In the genomic region with DNA sequence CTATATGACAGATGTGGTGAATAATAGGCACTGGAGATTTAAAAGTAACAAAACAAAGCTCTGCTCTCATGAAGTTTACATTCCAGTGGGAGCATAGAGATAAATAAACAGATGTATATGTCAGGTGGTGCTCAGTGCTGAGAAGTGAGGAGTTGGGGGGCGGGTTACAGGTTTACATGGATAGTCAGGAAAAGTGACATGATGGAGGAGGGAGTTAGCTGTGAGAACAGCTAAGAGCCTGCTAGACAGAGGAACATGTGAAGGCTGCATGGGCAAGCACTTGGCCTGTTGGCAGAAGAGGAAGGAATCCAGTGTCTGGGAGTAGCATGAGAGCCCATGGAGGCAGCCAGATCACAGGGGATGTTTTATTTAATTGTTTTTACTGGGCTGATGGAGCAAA, we compare ENCODE assay signal across 10 cellular contexts. TPM values are rescaled to one million over a fixed set of nuclear protein-coding genes. Genes with fewer than 3 reads are reported as not detected.
DNase-seq lines count a peak whose midpoint lies in the region; ATAC-seq and TF ChIP-seq lines count a peak whose summit lies in the region.
"Had no signal": no experiment of that assay in that cellular context is flagged by ENCODE, and none has a peak within 500 bp of the region (broad histone marks: within the 10 kb centered on the region; RNA-seq: fewer than 3 reads in every experiment).

No MANE protein-coding gene starts in this region.

- no peak overlapping the region for H3K4me2 ChIP-seq in DND-41 (ENCODE audit: insufficient read depth, low read length)

- H3K27ac Mint-ChIP-seq in progenitor cell of endocrine pancreas, result peak overlapping the region; percentile 83

- DNase-seq in DND-41, result no peak
- peak in 1 of 2 experiments; percentile 46 for DNase-seq in SJSA1 (ENCODE audit: low read depth in 1 of 2, low spot score in 2 of 2)
- peak; percentile 58 for DNase-seq in globus pallidus (ENCODE audit: low spot score)
- DNase-seq in progenitor cell of endocrine pancreas (ENCODE audit: low spot score, unreplicated experiment), result no peak
- no peak for DNase-seq in AG08395 (ENCODE audit: low spot score)
- DNase-seq in NCI-H1417 (lab: John Stamatoyannopoulos, UW), result no peak
- DNase-seq: activated CD8-positive, alpha-beta memory T cell treated with anti-CD3 and anti-CD28 coated beads for 24 hours; NCI-H2171 treated with DMSO at 0.1 percent for 48 hours had no signal

- H3K36me3 ChIP-seq in DND-41 (ENCODE audit: insufficient read depth, low read length) (no peaks in the 10 kb centered on the region), SJSA1 (peaks cover 5% of the 10 kb centered on the region)

- no peak for TF ChIP-seq CTCF in DND-41 (IDR thresholded peaks at IDR 0.05; ENCODE audit: borderline replicate concordance, extremely low read depth, low read length, poor library complexity, severe bottlenecking)
- no peak for TF ChIP-seq CTCF in progenitor cell of endocrine pancreas (IDR thresholded peaks at IDR 0.05; ENCODE audit: unreplicated experiment)

- H3K9ac ChIP-seq in DND-41 (ENCODE audit: low read depth, low read length), result no peak overlapping the region

- H4K20me1 ChIP-seq in DND-41 (ENCODE audit: insufficient read depth, low read length), result no peaks in the 10 kb centered on the region

- H3K27me3 Mint-ChIP-seq in progenitor cell of endocrine pancreas, result no peaks in the 10 kb centered on the region

- H3K4me1 Mint-ChIP-seq in progenitor cell of endocrine pancreas (ENCODE audit: low read depth), result peaks cover 38% of the 10 kb centered on the region

- peaks cover 32% of the 10 kb centered on the region for H3K4me1 ChIP-seq in DND-41 (ENCODE audit: insufficient read depth, low read length)
- peaks cover 60% of the 10 kb centered on the region for H3K4me1 ChIP-seq in SJSA1 (replicated peaks)

- H3K36me3 Mint-ChIP-seq in progenitor cell of endocrine pancreas (ENCODE audit: insufficient read depth), result no peaks in the 10 kb centered on the region

- H3K4me3 Mint-ChIP-seq in progenitor cell of endocrine pancreas (ENCODE audit: low read depth), result peak overlapping the region; percentile 2

- no peaks in the 10 kb centered on the region for H3K9me3 ChIP-seq in DND-41 (ENCODE audit: insufficient read depth, low read length, severe bottlenecking)
- H3K9me3 ChIP-seq in SJSA1 (replicated peaks), result no peaks in the 10 kb centered on the region

- 0 out of 2 replicates have a peak overlapping the region, but pooled peaks have one; percentile 21 for H2AFZ ChIP-seq in DND-41 (ENCODE audit: low read depth, low read length)

- ATAC-seq in DND-41 (ENCODE audit: insufficient read depth, low read depth) (no peak), HG02642 (IDR thresholded peaks at IDR 0.05; ENCODE audit: poor library complexity, unreplicated experiment) (no peak)

- peaks cover 10% of the 10 kb centered on the region for H3K79me2 ChIP-seq in DND-41 (ENCODE audit: insufficient read depth, low read length)

- H3K27me3 ChIP-seq in DND-41 (ENCODE audit: insufficient read depth, low read length, poor library complexity), result no peaks in the 10 kb centered on the region
- H3K27me3 ChIP-seq in SJSA1 (replicated peaks), result no peaks in the 10 kb centered on the region

- H3K4me3 ChIP-seq in DND-41 (ENCODE audit: low read depth in 1 of 2, low read length in 2 of 2) (no peak overlapping the region), SJSA1 (no peak overlapping the region)

- H3K9me3 Mint-ChIP-seq in progenitor cell of endocrine pancreas (ENCODE audit: low read depth), result no peaks in the 10 kb centered on the region

- H3K27ac ChIP-seq in DND-41 (ENCODE audit: low read length) (no peak overlapping the region), SJSA1 (peak overlapping the region; percentile 89)

RNA-seq across cellular contexts. Expression of gene TMEM156, which starts 10.2 kb away (rescaled TPM):
- 7.9 and 18.6 TPM in 2 replicates for total RNA-seq in SJSA1 (2014; rRNA removed; shearing (Covaris generic))
- total RNA-seq in progenitor cell of endocrine pancreas, result not detected in 2 replicates
- total RNA-seq: SK-MEL-5 had no signal

RNA-seq across cellular contexts. Expression of gene KLHL5, which starts 19.7 kb away (rescaled TPM):
- 79.3 and 80.8 TPM in 2 replicates for total RNA-seq in SJSA1 (2014; rRNA removed; shearing (Covaris generic))
- 44.8 and 49.8 TPM in 2 replicates for total RNA-seq in progenitor cell of endocrine pancreas
